Comparison of ENCODE assay signal across 13 cellular contexts in the genomic region with DNA sequence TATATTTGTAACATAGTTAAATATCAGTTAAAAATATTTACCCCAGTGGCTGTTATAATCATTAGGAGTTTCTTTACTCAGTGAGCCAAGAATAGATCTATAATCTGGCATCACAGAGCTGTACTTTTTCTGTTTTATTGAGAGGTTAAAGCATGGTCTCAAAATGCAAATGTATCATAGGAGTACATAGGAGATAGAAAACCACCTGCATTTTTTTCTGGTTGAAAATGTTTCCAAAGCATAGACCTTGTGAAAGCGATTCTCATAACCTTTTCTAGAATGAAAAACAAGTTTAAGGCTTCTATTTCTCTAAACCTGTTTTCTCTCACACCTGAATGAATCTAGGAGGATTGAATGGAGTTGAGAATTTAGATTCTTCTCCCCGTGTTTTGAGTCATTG.
DNase-seq lines count a peak whose midpoint lies in the region; ATAC-seq and TF ChIP-seq lines count a peak whose summit lies in the region.
"Had no signal": no experiment of that assay in that cellular context is flagged by ENCODE, and none has a peak within 500 bp of the region (broad histone marks: within the 10 kb centered on the region; RNA-seq: fewer than 3 reads in every experiment).

No MANE protein-coding gene starts in this region.

- no peak overlapping the region for H3K9ac ChIP-seq in MM.1S (ENCODE audit: low read length)
- H3K9ac ChIP-seq: BLaER1 had no signal

- H3K27ac ChIP-seq in MM.1S (ENCODE audit: low read length), result peak overlapping the region; percentile 30; the same call in 1 of the 2 replicates
- H3K27ac ChIP-seq: BLaER1 had no signal

- H4K20me1 ChIP-seq in MM.1S (ENCODE audit: insufficient read depth, low read length), result no peaks in the 10 kb centered on the region

- DNase-seq in MM.1S (peak; percentile 73), NCI-H1930 (lab: John Stamatoyannopoulos, UW) (no peak), DMS 273 treated with DMSO at 0.1 percent for 48 hours (lab: John Stamatoyannopoulos, UW) (no peak), SKM-1 (lab: John Stamatoyannopoulos, UW; ENCODE audit: unreplicated experiment) (no peak), midbrain (lab: John Stamatoyannopoulos, UW) (no peak)
- DNase-seq: activated CD8-positive, alpha-beta T cell treated with anti-CD3 and anti-CD28 coated beads, Interleukin-2, amount 10 ng/mL, durations not matched to agents 7 days and 5 days; H9; Kasumi-1; stimulated activated naive CD8-positive, alpha-beta T cell treated with anti-CD3 and anti-CD28 coated beads, Interleukin-15, amount 100 ng/mL, for 72 hours had no signal

- no peaks in the 10 kb centered on the region for H3K36me3 ChIP-seq in MM.1S (replicated peaks; ENCODE audit: insufficient read depth, low read length)

- peaks cover 8% of the 10 kb centered on the region for H3F3A ChIP-seq in MM.1S (ENCODE audit: insufficient read depth, low read length)

- H3K4me3 ChIP-seq in MM.1S (ENCODE audit: low read length), result no peak overlapping the region
- H3K4me3 ChIP-seq: BLaER1 had no signal

- peaks cover 37% of the 10 kb centered on the region for H3K4me1 ChIP-seq in MM.1S (ENCODE audit: low read length)
- H3K4me1 ChIP-seq: BLaER1 had no signal

- H3K9me2 ChIP-seq in MM.1S (replicated peaks; ENCODE audit: insufficient read depth, low read length), result no peaks in the 10 kb centered on the region

- H2AFZ ChIP-seq in MM.1S (ENCODE audit: low read length), result no peak overlapping the region

- peaks cover 89% of the 10 kb centered on the region for H3K79me2 ChIP-seq in MM.1S (ENCODE audit: low read length)

- ATAC-seq in GM18907 (IDR thresholded peaks at IDR 0.05; ENCODE audit: unreplicated experiment) (peak; percentile 89), GM21576 (IDR thresholded peaks at IDR 0.05; ENCODE audit: unreplicated experiment) (peak; percentile 95), HG03064 (IDR thresholded peaks at IDR 0.05; ENCODE audit: low read depth, unreplicated experiment) (peak; percentile 90)
- ATAC-seq: activated CD8-positive, alpha-beta T cell treated with anti-CD3 and anti-CD28 coated beads, Interleukin-2, amount 10 ng/mL, durations not matched to agents 7 days and 5 days; stimulated activated naive CD8-positive, alpha-beta T cell treated with anti-CD3 and anti-CD28 coated beads, Interleukin-15, amount 100 ng/mL, for 72 hours had no signal

- peak overlapping the region; percentile 47; the same call in 1 of the 2 replicates for H3K4me2 ChIP-seq in MM.1S (ENCODE audit: low read depth, low read length)
- H3K4me2 ChIP-seq: BLaER1 had no signal

- no peaks in the 10 kb centered on the region for H3K9me3 ChIP-seq in MM.1S (replicated peaks; ENCODE audit: insufficient read depth, low read length)

- 0 out of 2 replicates have a peak, but pooled peaks cover 5% of the 10 kb centered on the region for H3K27me3 ChIP-seq in MM.1S (replicated peaks; ENCODE audit: insufficient read depth, low read length)
- H3K27me3 ChIP-seq: BLaER1 had no signal

- TF ChIP-seq CTCF in MM.1S (IDR thresholded peaks at IDR 0.05; ENCODE audit: low read length), result no peak
